In the genomic region with DNA sequence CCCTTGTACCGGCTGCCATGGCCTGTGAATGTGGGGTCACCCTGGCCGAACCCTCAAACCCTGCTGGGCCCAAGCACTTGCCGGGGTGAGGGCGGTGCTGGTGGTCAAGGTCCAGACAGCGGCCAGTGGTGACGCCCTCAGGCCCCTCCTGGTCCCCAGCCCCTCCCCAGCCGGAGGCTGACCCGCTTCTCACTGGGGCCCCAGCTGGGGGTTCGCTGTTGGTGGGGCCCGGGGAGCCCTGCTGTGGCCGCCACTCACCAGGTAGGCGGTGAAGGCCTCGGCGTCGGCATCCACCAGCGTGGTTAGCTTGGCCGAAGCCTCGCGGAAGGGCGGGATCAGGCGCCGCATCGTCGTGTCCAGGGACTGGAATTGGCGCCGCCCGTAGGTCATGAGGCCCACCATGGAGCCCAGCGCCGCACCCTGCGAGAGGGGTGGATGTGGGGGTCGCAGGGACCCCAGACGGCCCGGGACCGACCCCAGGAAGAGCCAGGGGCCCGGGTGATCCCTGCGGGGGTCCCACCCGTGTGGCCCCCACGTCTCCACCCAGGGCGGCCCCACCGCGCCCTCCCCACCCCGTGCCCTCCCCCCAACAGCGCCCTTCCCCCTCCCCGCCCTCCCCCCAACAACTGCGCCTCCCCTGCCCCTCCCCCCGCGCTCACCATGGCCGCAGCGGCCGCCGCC, we compare ENCODE assay signal across 17 cellular contexts. TPM values are rescaled to one million over a fixed set of nuclear protein-coding genes. Genes with fewer than 3 reads are reported as not detected.
A peak's percentile ranks its signal among the peaks of the same experiment; 100 is the strongest.
DNase-seq lines count a peak whose midpoint lies in the region; ATAC-seq and TF ChIP-seq lines count a peak whose summit lies in the region.
"Had no signal": no experiment of that assay in that cellular context is flagged by ENCODE, and none has a peak within 500 bp of the region (broad histone marks: within the 10 kb centered on the region; RNA-seq: fewer than 3 reads in every experiment).

No MANE protein-coding gene starts in this region.

- TF ChIP-seq CTCF in nephron (IDR thresholded peaks at IDR 0.05; ENCODE audit: unreplicated experiment in 3 of 3), result no peak

- H3K4me3 Mint-ChIP-seq in nephron, result no peak overlapping the region
- H3K4me3 Mint-ChIP-seq: T-helper 1 cell treated with Interleukin-12 subunit alpha and Interleukin-12 subunit beta and Interleukin-4 antibody, amounts not matched to agents 30 μg/mL and 1 μg/mL, for 36 hours had no signal

- intact Hi-C loops in left ventricle myocardium superior (cut with micrococcal nuclease) (no loop called here), cardiac septum (cut with DNase I) (loop anchor here (10.0 kb wide), 2 partner anchors 80 to 110 kb away; a partner anchor contains a TSS)

- H3K4me1 Mint-ChIP-seq in nephron, result peaks cover 35% of the 10 kb centered on the region

- ATAC-seq in left ventricle myocardium superior (no peak), GM18873 (IDR thresholded peaks at IDR 0.05; ENCODE audit: low FRiP score, unreplicated experiment) (no peak)
- ATAC-seq: A549, body of pancreas had no signal

- H3K27me3 Mint-ChIP-seq in nephron (ENCODE audit: low read depth), result peaks cover 32% of the 10 kb centered on the region
- H3K27me3 Mint-ChIP-seq: activated naive CD8-positive, alpha-beta T cell treated with anti-CD3 and anti-CD28 coated beads, Interleukin-2, amount 10 ng/mL, durations not matched to agents 7 days and 5 days had no signal

- no peaks in the 10 kb centered on the region for H3K9me3 Mint-ChIP-seq in nephron
- H3K9me3 Mint-ChIP-seq: activated naive CD8-positive, alpha-beta T cell treated with anti-CD3 and anti-CD28 coated beads, Interleukin-2, amount 10 ng/mL, durations not matched to agents 7 days and 5 days; T-helper 1 cell treated with Interleukin-12 subunit alpha and Interleukin-12 subunit beta and Interleukin-4 antibody, amounts not matched to agents 30 μg/mL and 1 μg/mL, for 36 hours had no signal

- H3K36me3 Mint-ChIP-seq in nephron (ENCODE audit: low read depth), result peaks cover 4% of the 10 kb centered on the region
- H3K36me3 Mint-ChIP-seq: activated naive CD8-positive, alpha-beta T cell treated with anti-CD3 and anti-CD28 coated beads, Interleukin-2, amount 10 ng/mL, durations not matched to agents 7 days and 5 days had no signal

- H3K27ac ChIP-seq in cingulate gyrus (ENCODE audit: low read depth, low read length), result peak overlapping the region; percentile 88
- H3K27ac ChIP-seq in temporal lobe (ENCODE audit: low read depth, low read length), result peak overlapping the region; percentile 91
- H3K27ac ChIP-seq: A549, body of pancreas had no signal

- peak overlapping the region in 2 of 3 experiments; percentile 54 to 85 for H3K27ac Mint-ChIP-seq in nephron

- DNase-seq in left ventricle myocardium superior (peak; percentile 33), cardiac septum (ENCODE audit: low spot score) (no peak), NCI-H2227 (lab: John Stamatoyannopoulos, UW; ENCODE audit: unreplicated experiment) (no peak)
- DNase-seq in activated CD4-positive, CD25-positive, alpha-beta regulatory T cell treated with anti-CD3 and anti-CD28 coated beads, Interleukin-2, amount 50 U/mL, for 72 hours, result no peak
- DNase-seq: activated CD4-positive, alpha-beta T cell treated with anti-CD3 and anti-CD28 coated beads, Interleukin-2, amount 50 U/mL, for 1 hour; activated naive CD8-positive, alpha-beta T cell treated with anti-CD3 and anti-CD28 coated beads, Interleukin-2, amount 10 ng/mL, durations not matched to agents 7 days and 5 days; body of pancreas; Calu3; kidney glomerular epithelial cell; NCI-H2081 had no signal

RNA-seq across cellular contexts. Expression of a gene that starts 10.1 kb away (rescaled TPM):
- 1.5 TPM for total RNA-seq in left ventricle myocardium superior
- 0.83 TPM for total RNA-seq in cardiac septum
- 0.98 TPM for total RNA-seq in temporal lobe
- total RNA-seq: subcutaneous adipose tissue had no signal

RNA-seq across cellular contexts. Expression of a gene that starts 39.0 kb away (rescaled TPM):
- total RNA-seq in left ventricle myocardium superior, result 12.0 TPM
- 7.3 TPM for total RNA-seq in cardiac septum
- total RNA-seq in temporal lobe, result 6.1 TPM

RNA-seq across cellular contexts. Expression of a gene that starts 47.4 kb away (rescaled TPM):
- 196 TPM for total RNA-seq in left ventricle myocardium superior
- 157 TPM for total RNA-seq in cardiac septum
- 25.8 TPM for total RNA-seq in temporal lobe
